Comparison of ENCODE assay signal across 1 cellular context in the genomic region with DNA sequence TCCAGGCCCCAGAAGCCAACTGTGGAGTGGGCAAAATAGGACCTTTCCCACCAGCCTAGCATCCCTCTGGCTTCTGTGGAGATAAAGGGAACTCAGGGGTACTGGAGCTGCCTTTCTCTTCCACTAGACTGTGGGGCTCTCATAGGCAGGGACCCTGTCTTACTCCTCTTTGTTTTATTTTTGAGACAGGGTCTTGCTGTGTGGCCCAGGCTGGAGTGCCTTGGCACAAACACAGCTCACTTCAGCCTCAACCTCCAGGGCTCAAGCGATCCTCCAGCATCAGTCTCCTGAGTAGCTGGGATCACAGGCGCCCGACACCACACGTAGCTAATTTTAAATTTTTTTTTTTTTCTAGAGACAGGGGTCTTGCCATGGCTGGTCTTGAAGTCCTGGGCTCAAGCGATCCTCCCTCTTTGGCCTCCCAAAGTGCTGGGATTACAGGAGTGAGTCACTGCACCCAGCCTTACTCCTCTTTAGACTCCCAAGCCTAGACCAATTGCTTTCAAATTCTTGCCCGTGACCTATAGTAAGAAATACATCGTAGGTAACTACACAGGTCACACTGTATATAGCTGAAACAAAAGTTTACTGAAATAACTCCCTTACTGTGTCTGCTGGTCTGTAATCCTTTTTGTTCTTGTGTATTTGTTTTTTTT.
TF ChIP-seq lines count a peak whose summit lies in the region.

No MANE protein-coding gene starts in this region.

TF ChIP-seq in IMR-90, 13 proteins besides CTCF, POLR2A, EP300 and RAD21 (continued from another document):
- TF ChIP-seq, protein P1, sequence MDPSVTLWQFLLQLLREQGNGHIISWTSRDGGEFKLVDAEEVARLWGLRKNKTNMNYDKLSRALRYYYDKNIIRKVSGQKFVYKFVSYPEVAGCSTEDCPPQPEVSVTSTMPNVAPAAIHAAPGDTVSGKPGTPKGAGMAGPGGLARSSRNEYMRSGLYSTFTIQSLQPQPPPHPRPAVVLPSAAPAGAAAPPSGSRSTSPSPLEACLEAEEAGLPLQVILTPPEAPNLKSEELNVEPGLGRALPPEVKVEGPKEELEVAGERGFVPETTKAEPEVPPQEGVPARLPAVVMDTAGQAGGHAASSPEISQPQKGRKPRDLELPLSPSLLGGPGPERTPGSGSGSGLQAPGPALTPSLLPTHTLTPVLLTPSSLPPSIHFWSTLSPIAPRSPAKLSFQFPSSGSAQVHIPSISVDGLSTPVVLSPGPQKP (IDR thresholded peaks at IDR 0.05; ENCODE audit: borderline replicate concordance, low read depth, low read length) = no peak
- TF ChIP-seq CEBPB (IDR thresholded peaks at IDR 0.05; ENCODE audit: low read depth, low read length) (no peak), MXI1 (IDR thresholded peaks at IDR 0.05; ENCODE audit: borderline replicate concordance, low read depth, low read length) (no peak), BHLHE40 (IDR thresholded peaks at IDR 0.05; ENCODE audit: low read depth, low read length) (no peak), RCOR1 (IDR thresholded peaks at IDR 0.05; ENCODE audit: insufficient replicate concordance, low read length) (no peak), MAZ (IDR thresholded peaks at IDR 0.05; ENCODE audit: borderline replicate concordance, low read depth, low read length) (no peak)
